Comparison of ENCODE assay signal across 8 cellular contexts in the genomic region with DNA sequence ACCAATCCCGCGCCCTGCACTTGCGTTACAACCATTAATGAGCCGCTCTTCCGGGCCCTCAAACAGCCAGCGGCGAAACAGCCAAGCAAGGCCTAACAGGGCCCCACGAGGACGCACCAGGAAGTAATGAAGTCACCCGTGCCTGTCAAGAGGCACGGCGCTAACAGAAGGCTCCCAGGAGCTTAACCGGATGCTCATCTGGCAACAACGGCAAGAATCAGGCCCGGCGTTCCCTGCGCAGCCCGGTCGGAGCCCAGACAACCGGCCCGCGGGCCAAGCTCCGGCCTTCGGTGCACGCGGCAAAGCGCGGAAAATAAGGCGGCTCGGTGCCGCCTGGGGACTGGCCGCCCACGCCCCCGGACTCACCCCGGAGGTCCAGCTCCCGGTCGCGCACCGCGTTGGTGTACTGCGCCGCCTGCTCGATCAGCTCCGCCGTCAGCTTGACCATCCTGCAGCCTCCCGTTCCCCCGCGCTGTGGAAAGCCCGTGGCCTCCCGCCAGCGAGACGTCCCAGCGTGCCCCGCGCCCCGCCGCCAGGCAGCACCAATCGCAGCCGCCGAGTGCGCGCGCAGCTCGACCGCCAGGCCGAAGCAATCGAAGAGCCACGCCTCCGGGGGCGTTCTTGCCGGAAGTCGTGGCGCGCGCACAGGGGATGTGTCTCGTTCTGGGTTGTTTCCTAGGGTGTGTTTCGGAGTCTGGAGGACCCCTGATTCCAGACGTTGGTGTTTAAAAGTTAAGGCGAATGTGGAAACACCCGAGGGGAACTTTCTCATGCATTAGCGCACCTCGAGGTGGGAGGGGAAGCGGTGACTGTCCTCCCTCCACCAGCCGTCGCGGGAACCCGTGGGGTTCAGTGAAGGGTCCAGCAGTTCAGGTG. TPM values are rescaled to one million over a fixed set of nuclear protein-coding genes. Genes with fewer than 3 reads are reported as not detected.
A peak's percentile ranks its signal among the peaks of the same experiment; 100 is the strongest.
DNase-seq lines count a peak whose midpoint lies in the region; ATAC-seq and TF ChIP-seq lines count a peak whose summit lies in the region.

TSS of gene SNRPA1 (minus strand) at position 518 of the 876 bp plus-strand sequence. CDS start at position 448, 70 bp downstream.

- DNase-seq in NCI-H187 (lab: John Stamatoyannopoulos, UW) (peak; percentile 92 to 99), T-helper 17 cell (peak; percentile 95 to 98 (median 98)), amygdala (lab: John Stamatoyannopoulos, UW) (peak; percentile 56 to 98 (median 91)), left ventricle myocardium superior (peak; percentile 100), psoas muscle (peak; percentile 99 to 100)

- intact Hi-C loops in left ventricle myocardium superior (cut with micrococcal nuclease) (no loop called here), psoas muscle (cut with DNase I) (loop anchor here (2.0 to 5.0 kb wide), 3 partner anchors 202 to 358 kb away; partner anchors contain the start of gene TM2D3 (in 1 of the 2))

- peak within 1 kb of the TSS; percentile 96 for H3K4me3 Mint-ChIP-seq in T-helper 17 cell

- peaks cover 2% of the 10 kb centered on the region for H3K36me3 Mint-ChIP-seq in T-helper 17 cell (ENCODE audit: low read depth)

- no peak for TF ChIP-seq CTCF in psoas muscle (IDR thresholded peaks at IDR 0.05)

- H3K27me3 Mint-ChIP-seq in T-helper 17 cell, result no peaks in the 10 kb centered on the region

- peak; percentile 52 for ATAC-seq in GM18499 (IDR thresholded peaks at IDR 0.05; ENCODE audit: insufficient read depth, unreplicated experiment)
- ATAC-seq in HG02938 (IDR thresholded peaks at IDR 0.05; ENCODE audit: unreplicated experiment), result peak; percentile 70
- ATAC-seq in T-helper 17 cell, result peak; percentile 85
- ATAC-seq in left ventricle myocardium superior, result peak; percentile 95
- ATAC-seq in psoas muscle, result peak; percentile 94 to 95 (median 95)

- H3K4me1 ChIP-seq in psoas muscle (peaks cover 35% of the 10 kb centered on the region), urinary bladder (ENCODE audit: insufficient read depth) (no peaks in the 10 kb centered on the region)

- H3K9me3 ChIP-seq in T-helper 17 cell (ENCODE audit: control insufficient read depth, low read length, poor library complexity, severe bottlenecking) (no peaks in the 10 kb centered on the region), psoas muscle (no peaks in the 10 kb centered on the region)

- peaks cover 0 to 20% of the 10 kb centered on the region in 2 donors for H3K36me3 ChIP-seq in psoas muscle (ENCODE audit: insufficient read depth in 1 of 2, low read depth in 1 of 2)
- no peaks in the 10 kb centered on the region for H3K36me3 ChIP-seq in urinary bladder (ENCODE audit: insufficient read depth)

- H3K27ac Mint-ChIP-seq in T-helper 17 cell, result peak within 1 kb of the TSS; percentile 95

- WGBS in psoas muscle, 3 donors, result 0 to 1% (median 0%) methylated on average over 74 to 87 of the region's 87 CpGs
- under 1% methylated on average over 87 of the region's 87 CpGs for WGBS in urinary bladder

- H3K4me3 ChIP-seq in psoas muscle, result peak within 1 kb of the TSS; percentile 99
- peak within 1 kb of the TSS; percentile 82 for H3K4me3 ChIP-seq in urinary bladder (ENCODE audit: low read depth, low read length)

- peaks cover 36% of the 10 kb centered on the region for H3K4me1 Mint-ChIP-seq in T-helper 17 cell

- no peaks in the 10 kb centered on the region for H3K27me3 ChIP-seq in psoas muscle (ENCODE audit: insufficient read depth in 3 of 3, low read length in 2 of 3)

- peak within 1 kb of the TSS; percentile 98 for H3K27ac ChIP-seq in psoas muscle
- H3K27ac ChIP-seq in urinary bladder (ENCODE audit: low read depth), result peak within 1 kb of the TSS; percentile 89

RNA-seq across cellular contexts. Expression of gene SNRPA1, which starts in this region (rescaled TPM):
- 100 to 1,000 TPM; 166 to 206 TPM for total RNA-seq in T-helper 17 cell
- 27.5 TPM for total RNA-seq in left ventricle myocardium superior
- total RNA-seq in psoas muscle, result 10 to 100 TPM; 14.8 to 42.3 (median 28.0) TPM
- polyA plus RNA-seq in psoas muscle, result 100 to 1,000 TPM in 1 of 3 donors, 10 to 100 TPM in 2; 34.9 to 126 (median 73.6) TPM
- total RNA-seq in urinary bladder, result 18.5 TPM
- polyA plus RNA-seq in urinary bladder, result 32.2 TPM

Comparison
In these comparisons a context has a peak if more than half of its experiments do, and no peak if none do; other contexts are left out.
1. Peak in every context shown above with its lines: DNase-seq, ATAC-seq, H3K4me3 ChIP-seq and H3K27ac ChIP-seq.